10 cellular contexts compared by ENCODE assay signal in the genomic region with DNA sequence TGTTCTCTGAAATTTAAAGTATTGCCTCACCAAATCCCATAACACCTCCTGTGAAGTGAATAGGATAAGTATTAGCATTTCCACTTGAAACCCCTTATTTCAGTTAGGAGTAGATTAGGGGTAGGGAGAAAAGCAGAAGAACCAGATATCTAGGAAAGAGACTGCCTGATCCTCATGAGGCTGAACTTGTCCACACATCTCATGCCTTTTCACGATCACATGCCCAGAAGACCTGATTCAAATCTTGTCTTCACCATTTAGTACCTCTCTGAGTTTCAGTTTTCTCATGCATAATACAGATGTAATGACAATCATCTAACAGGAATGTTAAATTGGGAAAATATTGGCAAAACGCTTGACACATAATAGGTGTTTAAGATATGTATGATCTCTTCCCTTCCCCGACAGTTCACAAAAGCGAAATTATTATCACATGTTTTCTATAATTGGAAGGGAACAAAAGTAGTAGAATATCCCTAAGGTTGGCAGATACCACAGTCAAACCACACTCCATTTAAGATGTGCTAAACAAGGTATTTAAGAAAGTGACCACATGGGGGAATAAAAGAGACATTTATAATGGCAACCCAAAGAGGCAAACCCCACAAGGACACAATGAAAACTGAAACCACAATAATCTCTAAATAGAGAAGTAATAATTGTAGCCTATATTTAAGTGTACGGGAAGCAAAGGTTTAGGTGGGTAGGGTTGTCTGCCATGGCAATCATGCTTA. TPM values are rescaled to one million over a fixed set of nuclear protein-coding genes. Genes with fewer than 3 reads are reported as not detected.
DNase-seq lines count a peak whose midpoint lies in the region; ATAC-seq lines count a peak whose summit lies in the region.
"Had no signal": no experiment of that assay in that cellular context is flagged by ENCODE, and none has a peak within 500 bp of the region (broad histone marks: within the 10 kb centered on the region; RNA-seq: fewer than 3 reads in every experiment).

No MANE protein-coding gene starts in this region.

- peak; percentile 71 to 88 for DNase-seq in AML-193 (lab: John Stamatoyannopoulos, UW)
- peak; percentile 31 for DNase-seq in GM19238 (ENCODE audit: insufficient read length, low spot score)
- peak; percentile 58 for DNase-seq in RPMI8226
- DNase-seq in A172 (ENCODE audit: low spot score) = no peak
- no peak for DNase-seq in LoVo (ENCODE audit: low spot score)
- DNase-seq in activated CD8-positive, alpha-beta memory T cell treated with anti-CD3 and anti-CD28 coated beads for 24 hours = no peak
- DNase-seq in activated effector memory CD4-positive, alpha-beta T cell treated with Interleukin-2 at 50 U/mL for 16 hours = no peak
- DNase-seq: body of pancreas; CD8-positive, alpha-beta T cell had no signal

- peak; percentile 63 for ATAC-seq in HG03139 (IDR thresholded peaks at IDR 0.05; ENCODE audit: unreplicated experiment)
- ATAC-seq: body of pancreas; CD8-positive, alpha-beta T cell had no signal

RNA-seq across cellular contexts. Expression of a gene that starts 25.2 kb away (rescaled TPM):
- 0.38 and 0.60 TPM in 2 replicates for total RNA-seq in A172 (2014; rRNA removed; shearing (Covaris generic))

Comparison
In these comparisons a context has a peak if more than half of its experiments do, and no peak if none do; other contexts are left out.
1. DNase-seq: peak in AML-193 (2 of 2), GM19238 (single experiment) and RPMI8226 (single experiment); none in A172 (single experiment), LoVo (single experiment), activated CD8-positive, alpha-beta memory T cell treated with anti-CD3 and anti-CD28 coated beads for 24 hours (single experiment) and activated effector memory CD4-positive, alpha-beta T cell treated with Interleukin-2 at 50 U/mL for 16 hours (single experiment).